In the genomic region with DNA sequence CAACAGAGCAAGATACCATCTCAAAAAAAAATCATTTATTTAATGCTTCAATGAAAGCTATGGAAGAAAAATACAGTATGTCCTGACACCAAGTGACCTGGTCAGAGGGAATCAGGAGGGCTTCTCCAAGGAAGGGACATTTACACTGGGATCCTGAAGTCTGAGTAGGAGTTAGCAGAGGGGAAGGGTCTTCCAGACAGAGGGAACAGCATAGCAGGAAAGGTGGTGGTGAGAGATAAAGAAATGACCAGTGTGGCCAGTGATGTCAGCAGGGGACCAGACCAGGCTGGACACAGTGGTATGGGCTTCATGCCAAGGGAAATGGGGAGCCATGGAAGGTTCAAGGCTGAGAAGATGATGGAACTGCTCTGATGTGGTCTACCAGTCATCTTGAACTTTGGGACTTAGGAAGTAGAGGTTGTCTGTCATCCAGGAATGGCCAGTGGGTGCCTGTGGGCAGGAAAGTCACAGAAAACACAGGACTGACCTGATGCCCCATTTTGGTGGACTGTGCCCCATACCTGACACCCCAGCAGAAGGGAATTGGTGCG, we compare ENCODE assay signal across 1 cellular context.
TF ChIP-seq lines count a peak whose summit lies in the region.

No MANE protein-coding gene starts in this region.

TF ChIP-seq in IMR-90, 13 proteins besides CTCF, POLR2A, EP300 and RAD21:
- TF ChIP-seq MAFK (IDR thresholded peaks at IDR 0.05; ENCODE audit: low read depth, low read length): no peak
- TF ChIP-seq FOS (IDR thresholded peaks at IDR 0.05; ENCODE audit: low read depth, low read length): no peak
- TF ChIP-seq, protein P1, sequence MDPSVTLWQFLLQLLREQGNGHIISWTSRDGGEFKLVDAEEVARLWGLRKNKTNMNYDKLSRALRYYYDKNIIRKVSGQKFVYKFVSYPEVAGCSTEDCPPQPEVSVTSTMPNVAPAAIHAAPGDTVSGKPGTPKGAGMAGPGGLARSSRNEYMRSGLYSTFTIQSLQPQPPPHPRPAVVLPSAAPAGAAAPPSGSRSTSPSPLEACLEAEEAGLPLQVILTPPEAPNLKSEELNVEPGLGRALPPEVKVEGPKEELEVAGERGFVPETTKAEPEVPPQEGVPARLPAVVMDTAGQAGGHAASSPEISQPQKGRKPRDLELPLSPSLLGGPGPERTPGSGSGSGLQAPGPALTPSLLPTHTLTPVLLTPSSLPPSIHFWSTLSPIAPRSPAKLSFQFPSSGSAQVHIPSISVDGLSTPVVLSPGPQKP (IDR thresholded peaks at IDR 0.05; ENCODE audit: borderline replicate concordance, low read depth, low read length): no peak
- no peak for TF ChIP-seq NFE2L2 (IDR thresholded peaks at IDR 0.05; ENCODE audit: low read depth, low read length)
- TF ChIP-seq CEBPB (IDR thresholded peaks at IDR 0.05; ENCODE audit: low read depth, low read length): no peak
- no peak for TF ChIP-seq CHD1 (IDR thresholded peaks at IDR 0.05; ENCODE audit: low read depth, low read length)
- TF ChIP-seq SMC3 (IDR thresholded peaks at IDR 0.05; ENCODE audit: low read depth, low read length): no peak
- no peak for TF ChIP-seq RCOR1 (IDR thresholded peaks at IDR 0.05; ENCODE audit: insufficient replicate concordance, low read length)
- no peak for TF ChIP-seq BHLHE40 (IDR thresholded peaks at IDR 0.05; ENCODE audit: low read depth, low read length)
- no peak for TF ChIP-seq MXI1 (IDR thresholded peaks at IDR 0.05; ENCODE audit: borderline replicate concordance, low read depth, low read length)
